8 cellular contexts compared by ENCODE assay signal in the genomic region with DNA sequence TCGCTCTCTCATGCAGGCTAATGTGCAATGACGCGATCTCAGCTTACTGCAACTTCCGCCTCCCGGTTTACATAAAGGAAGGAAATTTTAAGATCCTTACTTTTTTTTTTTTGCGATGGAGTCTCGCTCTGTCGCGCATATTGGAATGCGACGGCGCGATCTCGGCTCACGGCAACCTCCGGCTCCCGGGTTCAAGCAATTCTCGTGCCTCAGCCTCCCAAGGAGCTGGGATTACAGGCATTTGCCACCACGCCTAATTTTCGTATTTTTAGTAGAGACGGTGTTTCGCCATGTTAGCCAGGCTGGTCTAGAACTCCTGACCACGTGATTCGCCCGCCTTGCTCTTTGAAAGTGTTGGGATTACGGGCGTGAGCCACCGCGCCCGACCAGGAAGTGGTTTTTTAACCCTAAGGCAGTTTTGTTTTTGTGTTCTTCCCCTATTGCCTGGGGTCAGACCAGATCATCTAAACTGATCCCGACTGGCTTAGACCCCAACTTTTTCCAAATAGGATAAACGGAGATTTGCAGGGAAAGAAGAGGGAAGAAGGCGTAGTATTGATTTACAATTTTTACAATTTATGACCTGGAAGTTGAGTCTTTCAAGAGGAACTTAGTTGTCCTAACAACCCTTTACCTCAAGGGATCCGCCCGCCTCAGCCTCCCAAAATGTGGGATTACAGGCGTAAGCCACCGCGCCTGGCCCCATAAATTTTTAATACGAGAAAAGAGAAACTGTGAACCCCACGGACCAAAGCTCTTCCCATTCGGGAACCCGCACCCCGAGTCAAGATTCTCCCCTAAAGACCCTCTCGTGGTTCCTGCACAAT.
A peak's percentile ranks its signal among the peaks of the same experiment; 100 is the strongest.
DNase-seq lines count a peak whose midpoint lies in the region; ATAC-seq, FAIRE-seq and TF ChIP-seq lines count a peak whose summit lies in the region.

No MANE protein-coding gene starts in this region.

- TF ChIP-seq POLR2A in suprapubic skin (IDR thresholded peaks at IDR 0.05), result no peak
- TF ChIP-seq POLR2A in GM12892 (IDR thresholded peaks at IDR 0.05; ENCODE audit: low read depth, low read length), result no peak

- no peak for TF ChIP-seq CTCF in natural killer cell (IDR thresholded peaks at IDR 0.05)
- no peak for TF ChIP-seq CTCF in suprapubic skin (IDR thresholded peaks at IDR 0.05)

- no peaks in the 10 kb centered on the region for H3K27me3 Mint-ChIP-seq in activated T-helper 1 cell treated with anti-CD3 and anti-CD28 coated beads, Interleukin-12 subunit alpha, Interleukin-12 subunit beta, Interleukin-2, Interleukin-4 antibody, amounts not matched to agents 30 ng/mL and 10 ng/mL and 1 ng/mL, durations not matched to agents 14 hours and 24 hours and 36 hours (ENCODE audit: insufficient read depth)
- H3K27me3 Mint-ChIP-seq in natural killer cell (ENCODE audit: low read depth in 2 of 2), result no peaks in the 10 kb centered on the region

- WGBS in suprapubic skin, result 7% methylated on average over 44 of the region's 44 CpGs

- peak overlapping the region; percentile 97 for H3K27ac Mint-ChIP-seq in activated T-helper 1 cell treated with anti-CD3 and anti-CD28 coated beads, Interleukin-12 subunit alpha, Interleukin-12 subunit beta, Interleukin-2, Interleukin-4 antibody, amounts not matched to agents 30 ng/mL and 10 ng/mL and 1 ng/mL, durations not matched to agents 14 hours and 24 hours and 36 hours
- H3K27ac Mint-ChIP-seq in natural killer cell, result peak overlapping the region; percentile 86 to 93

- no peaks in the 10 kb centered on the region for H3K27me3 ChIP-seq in suprapubic skin

- DNase-seq in AG08396 (ENCODE audit: low spot score) (peak; percentile 27), fibroblast of peridontal ligament (ENCODE audit: extremely low read depth) (peak; percentile 77), natural killer cell (peak; percentile 28), suprapubic skin (ENCODE audit: low spot score in 2 of 2) (peak; percentile 74 to 80), GM12892 (ENCODE audit: insufficient read length) (no peak)
- peak; percentile 4 for DNase-seq in activated T-helper 1 cell treated with anti-CD3 and anti-CD28 coated beads, Interleukin-12 subunit alpha, Interleukin-12 subunit beta, Interleukin-2, Interleukin-4 antibody, amounts not matched to agents 30 ng/mL and 10 ng/mL and 1 ng/mL, durations not matched to agents 14 hours and 24 hours and 36 hours (ENCODE audit: low spot score)

- TF ChIP-seq EP300 in suprapubic skin (IDR thresholded peaks at IDR 0.05), result no peak

- intact Hi-C loops in activated T-helper 1 cell treated with anti-CD3 and anti-CD28 coated beads, Interleukin-12 subunit alpha, Interleukin-12 subunit beta, Interleukin-2, Interleukin-4 antibody, amounts not matched to agents 30 ng/mL and 10 ng/mL and 1 ng/mL, durations not matched to agents 14 hours and 24 hours and 36 hours (cut with micrococcal nuclease), result loop anchor here (2.0 to 10.0 kb wide), 3 partner anchors 185 to 1411 kb away; partner anchors contain the start of genes ZNF43 and ZNF431
- intact Hi-C loops in natural killer cell (cut with micrococcal nuclease), result loop anchor here (1.0 to 2.0 kb wide), 2 partner anchors 142 to 353 kb away; partner anchors contain the start of genes ZNF66 and ZNF737

- no peaks in the 10 kb centered on the region for H3K36me3 ChIP-seq in suprapubic skin

- no peaks in the 10 kb centered on the region for H3K9me3 ChIP-seq in suprapubic skin

- peaks cover 37% of the 10 kb centered on the region for H3K9me3 Mint-ChIP-seq in activated T-helper 1 cell treated with anti-CD3 and anti-CD28 coated beads, Interleukin-12 subunit alpha, Interleukin-12 subunit beta, Interleukin-2, Interleukin-4 antibody, amounts not matched to agents 30 ng/mL and 10 ng/mL and 1 ng/mL, durations not matched to agents 14 hours and 24 hours and 36 hours
- H3K9me3 Mint-ChIP-seq in natural killer cell, result no peaks in the 10 kb centered on the region

- peaks cover 4% of the 10 kb centered on the region for H3K4me1 ChIP-seq in suprapubic skin

- FAIRE-seq in GM12892 (lab: Jason Lieb, UNC), result no peak

- peaks cover 15% of the 10 kb centered on the region for H3K36me3 Mint-ChIP-seq in activated T-helper 1 cell treated with anti-CD3 and anti-CD28 coated beads, Interleukin-12 subunit alpha, Interleukin-12 subunit beta, Interleukin-2, Interleukin-4 antibody, amounts not matched to agents 30 ng/mL and 10 ng/mL and 1 ng/mL, durations not matched to agents 14 hours and 24 hours and 36 hours (ENCODE audit: low read depth)
- no peaks in the 10 kb centered on the region for H3K36me3 Mint-ChIP-seq in natural killer cell

- peak overlapping the region; percentile 93 for H3K27ac ChIP-seq in suprapubic skin

- H3K4me3 ChIP-seq in suprapubic skin, result peak overlapping the region; percentile 65

- peak overlapping the region; percentile 94 for H3K4me3 Mint-ChIP-seq in activated T-helper 1 cell treated with anti-CD3 and anti-CD28 coated beads, Interleukin-12 subunit alpha, Interleukin-12 subunit beta, Interleukin-2, Interleukin-4 antibody, amounts not matched to agents 30 ng/mL and 10 ng/mL and 1 ng/mL, durations not matched to agents 14 hours and 24 hours and 36 hours
- H3K4me3 Mint-ChIP-seq in natural killer cell, result peak overlapping the region; percentile 98

- ATAC-seq in HG02610 (IDR thresholded peaks at IDR 0.05; ENCODE audit: unreplicated experiment), result peak; percentile 28
- no peak for ATAC-seq in natural killer cell
- no peak for ATAC-seq in GM19324 (IDR thresholded peaks at IDR 0.05; ENCODE audit: low FRiP score, unreplicated experiment)

- no peaks in the 10 kb centered on the region for H3K4me1 Mint-ChIP-seq in activated T-helper 1 cell treated with anti-CD3 and anti-CD28 coated beads, Interleukin-12 subunit alpha, Interleukin-12 subunit beta, Interleukin-2, Interleukin-4 antibody, amounts not matched to agents 30 ng/mL and 10 ng/mL and 1 ng/mL, durations not matched to agents 14 hours and 24 hours and 36 hours (ENCODE audit: low read depth)
- peaks cover 12 to 18% of the 10 kb centered on the region in 2 donors for H3K4me1 Mint-ChIP-seq in natural killer cell
